ENCODE assay signal across 8 cellular contexts in genomic region chr17:28726912-28727726, GRCh38. TPM values are rescaled to one million over a fixed set of nuclear protein-coding genes. Genes with fewer than 3 reads are reported as not detected.
DNase-seq lines count a peak whose midpoint lies in the region; ATAC-seq and TF ChIP-seq lines count a peak whose summit lies in the region.

No MANE protein-coding gene starts in this region.

- peak overlapping the region; percentile 98 for H3K27ac Mint-ChIP-seq in activated naive CD8-positive, alpha-beta T cell
- H3K27ac Mint-ChIP-seq in glutamatergic neuron (ENCODE audit: unreplicated experiment), result peak overlapping the region; percentile 17
- H3K27ac Mint-ChIP-seq in osteocyte (ENCODE audit: unreplicated experiment), result peak overlapping the region; percentile 96

- H3K4me3 Mint-ChIP-seq in activated naive CD8-positive, alpha-beta T cell, result peak overlapping the region; percentile 94
- H3K4me3 Mint-ChIP-seq in glutamatergic neuron (ENCODE audit: unreplicated experiment), result peak overlapping the region; percentile 92
- peak overlapping the region; percentile 88 for H3K4me3 Mint-ChIP-seq in osteocyte (ENCODE audit: unreplicated experiment)

- H3K36me3 Mint-ChIP-seq in activated naive CD8-positive, alpha-beta T cell, result peaks cover 15% of the 10 kb centered on the region
- peaks cover 8% of the 10 kb centered on the region for H3K36me3 Mint-ChIP-seq in glutamatergic neuron (ENCODE audit: unreplicated experiment)
- H3K36me3 Mint-ChIP-seq in osteocyte (ENCODE audit: unreplicated experiment), result peaks cover 5% of the 10 kb centered on the region

- ATAC-seq in SK-N-SH treated with all-trans-retinoic acid at 6 μM for 48 hours, result peak; percentile 69

- peaks cover 40% of the 10 kb centered on the region for H3K4me1 Mint-ChIP-seq in activated naive CD8-positive, alpha-beta T cell (ENCODE audit: low read depth)
- H3K4me1 Mint-ChIP-seq in glutamatergic neuron (ENCODE audit: low read depth, unreplicated experiment), result peaks cover 14% of the 10 kb centered on the region
- peaks cover 36% of the 10 kb centered on the region for H3K4me1 Mint-ChIP-seq in osteocyte (ENCODE audit: unreplicated experiment)

- no peaks in the 10 kb centered on the region for H3K9me3 Mint-ChIP-seq in activated naive CD8-positive, alpha-beta T cell (ENCODE audit: low read depth)
- H3K9me3 Mint-ChIP-seq in glutamatergic neuron (ENCODE audit: unreplicated experiment) (peaks cover 19% of the 10 kb centered on the region), osteocyte (ENCODE audit: unreplicated experiment) (no peaks in the 10 kb centered on the region)

- H3K4me3 ChIP-seq in GM06990 (replicated peaks; ENCODE audit: low read depth, low read length) (peak overlapping the region; percentile 66), HFF-Myc (replicated peaks; ENCODE audit: low read depth, low read length) (peak overlapping the region; percentile 99), thyroid gland (replicated peaks in 1 of 3) (peak overlapping the region in 2 of 3 donors; percentile 21 to 55)

- peaks cover 12% of the 10 kb centered on the region for H3K36me3 ChIP-seq in GM06990 (ENCODE audit: control insufficient read depth, insufficient read depth, low read length)
- peaks cover 26% of the 10 kb centered on the region in 2 donors for H3K36me3 ChIP-seq in thyroid gland

- H3K4me1 ChIP-seq in thyroid gland, result peaks cover 15 to 16% of the 10 kb centered on the region in 2 donors

- intact Hi-C loops in thyroid gland (cut with DNase I), result loop anchor here (5.0 kb wide), 2 partner anchors 80 to 225 kb away; partner anchors contain the start of genes BLTP2 and PHF12

- peak; percentile 90 for DNase-seq in GM06990 (ENCODE audit: extremely low read depth, insufficient read length)
- peak; percentile 84 for DNase-seq in HFF-Myc (ENCODE audit: extremely low read depth, low read depth)
- DNase-seq in NCI-H1048 (lab: John Stamatoyannopoulos, UW), result peak; percentile 89
- peak; percentile 97 for DNase-seq in glutamatergic neuron
- DNase-seq in osteocyte (ENCODE audit: extremely low spot score, unreplicated experiment), result peak; percentile 98
- DNase-seq in thyroid gland, result peak; percentile 96

- H3K27me3 ChIP-seq in GM06990 (replicated peaks; ENCODE audit: control insufficient read depth, insufficient read depth, low read length), result no peaks in the 10 kb centered on the region
- H3K27me3 ChIP-seq in thyroid gland, result no peaks in the 10 kb centered on the region

- TF ChIP-seq CTCF in GM06990 (IDR thresholded peaks at IDR 0.05; ENCODE audit: insufficient read depth, low read length, poor library complexity, severe bottlenecking) (peak; percentile 99), HFF-Myc (IDR thresholded peaks at IDR 0.05; ENCODE audit: low read depth, low read length, missing control alignments) (peak; percentile 98), glutamatergic neuron (IDR thresholded peaks at IDR 0.05; ENCODE audit: partially characterized antibody, unreplicated experiment) (peak; percentile 97), osteocyte (IDR thresholded peaks at IDR 0.05) (peak; percentile 98), thyroid gland (IDR thresholded peaks at IDR 0.05) (peak in 5 of 6 experiments; percentile 99 to 100 (median 100))

- WGBS in thyroid gland, 2 donors, result 0 to 1% methylated on average over 39 to 40 of the region's 41 CpGs

- peak in 1 of 2 donors; percentile 20 for TF ChIP-seq POLR2A in thyroid gland (IDR thresholded peaks at IDR 0.05)

- no peaks in the 10 kb centered on the region for H3K27me3 Mint-ChIP-seq in activated naive CD8-positive, alpha-beta T cell
- H3K27me3 Mint-ChIP-seq in glutamatergic neuron (ENCODE audit: unreplicated experiment) (peaks cover 19% of the 10 kb centered on the region), osteocyte (ENCODE audit: unreplicated experiment) (no peaks in the 10 kb centered on the region)

- H3K27ac ChIP-seq in thyroid gland, result peak overlapping the region; percentile 92 to 98 (median 94)

- H3K9me3 ChIP-seq in thyroid gland, result no peaks in the 10 kb centered on the region

TF ChIP-seq in SK-N-SH treated with all-trans-retinoic acid at 6 μM for 48 hours, 23 proteins besides CTCF, POLR2A, EP300 and RAD21:
- TF ChIP-seq ESRRG (CRISPR knock-in tag; IDR thresholded peaks at IDR 0.05), result no peak
- TF ChIP-seq ZNF70 (CRISPR knock-in tag; IDR thresholded peaks at IDR 0.05), result peak; percentile 82

RNA-seq across cellular contexts. Expression of gene TLCD1, which starts 1.1 kb away (rescaled TPM):
- total RNA-seq in glutamatergic neuron (ENCODE audit: unreplicated experiment) (8.2 TPM), osteocyte (3.8 and 5.8 TPM in 2 replicates), thyroid gland (10 to 100 TPM in 1 of 4 donors, 1 to 10 TPM in 3; 1.6 to 21.4 (median 5.1) TPM)

RNA-seq across cellular contexts. Expression of gene NEK8, which starts 1.5 kb away (rescaled TPM):
- 5.9 TPM for total RNA-seq in glutamatergic neuron (ENCODE audit: unreplicated experiment)
- 8.5 and 9.9 TPM in 2 replicates for total RNA-seq in osteocyte
- 10 to 100 TPM in 1 of 4 donors, 1 to 10 TPM in 3; 3.9 to 14.0 (median 8.1) TPM for total RNA-seq in thyroid gland

RNA-seq across cellular contexts. Expression of gene RPL23A, which starts 7.3 kb away (rescaled TPM):
- total RNA-seq in glutamatergic neuron (ENCODE audit: unreplicated experiment) (627 TPM), osteocyte (1,390 and 1,395 TPM in 2 replicates), thyroid gland (100 to 1,000 TPM; 181 to 750 (median 443) TPM)

RNA-seq across cellular contexts. Expression of gene RAB34, which starts 9.5 kb away (rescaled TPM):
- total RNA-seq in glutamatergic neuron (ENCODE audit: unreplicated experiment) (54.3 TPM), osteocyte (153 TPM in 2 replicates), thyroid gland (100 to 1,000 TPM; 136 to 186 (median 159) TPM)

RNA-seq across cellular contexts. Expression of gene PROCA1, which starts 15.4 kb away (rescaled TPM):
- total RNA-seq in glutamatergic neuron (ENCODE audit: unreplicated experiment) (36.5 TPM), osteocyte (2.1 and 3.0 TPM in 2 replicates), thyroid gland (1 to 10 TPM in 2 of 4 donors, under 1 TPM in 1, not detected in 1; 0.46 to 4.3 (median 1.1) TPM)

Comparison
In these comparisons a context has a peak if more than half of its experiments do, and no peak if none do; other contexts are left out.
1. Peak in every context shown above with its lines: DNase-seq, ATAC-seq, H3K4me3 ChIP-seq and H3K27ac ChIP-seq.
2. H3K4me3 ChIP-seq: peak in every context shown above with its lines; median percentile 99 in HFF-Myc; 66 in GM06990; 38 in thyroid gland.
3. H3K27ac Mint-ChIP-seq: peak in every context shown above with its lines; median percentile 98 in activated naive CD8-positive, alpha-beta T cell; 96 in osteocyte; 17 in glutamatergic neuron.